In genomic region chr10:56296626-56297025, GRCh38 we compare ENCODE assay signal across 23 cellular contexts.
"Had no signal": no experiment of that assay in that cellular context is flagged by ENCODE, and none has a peak within 500 bp of the region (broad histone marks: within the 10 kb centered on the region; RNA-seq: fewer than 3 reads in every experiment).

No MANE protein-coding gene starts in this region.

- H3K9me3 ChIP-seq: adrenal gland, SK-N-SH had no signal

- H3K27ac ChIP-seq: adrenal gland, VCaP had no signal

- H3K9me3 Mint-ChIP-seq: activated naive CD8-positive, alpha-beta T cell treated with anti-CD3 and anti-CD28 coated beads, Interleukin-2, amount 10 ng/mL, durations not matched to agents 7 days and 5 days had no signal

- H3K4me1 Mint-ChIP-seq: activated CD4-positive, alpha-beta memory T cell treated with anti-CD3 and anti-CD28 coated beads, Interleukin-2, amount 10 ng/mL, durations not matched to agents 7 days and 5 days; activated CD4-positive, alpha-beta T cell treated with anti-CD3 and anti-CD28 coated beads for 36 hours; activated naive CD4-positive, alpha-beta T cell treated with anti-CD3 and anti-CD28 coated beads, Interleukin-2, amount 10 ng/mL, durations not matched to agents 7 days and 5 days; activated naive CD8-positive, alpha-beta T cell treated with anti-CD3 and anti-CD28 coated beads, Interleukin-2, amount 10 ng/mL, durations not matched to agents 7 days and 5 days had no signal

- H3K36me3 ChIP-seq: adrenal gland had no signal

- H3K27me3 ChIP-seq: adrenal gland had no signal

- H3K4me3 Mint-ChIP-seq: activated CD4-positive, alpha-beta memory T cell treated with anti-CD3 and anti-CD28 coated beads, Interleukin-2, amount 10 ng/mL, durations not matched to agents 7 days and 5 days; activated CD4-positive, alpha-beta T cell treated with anti-CD3 and anti-CD28 coated beads for 36 hours; activated naive CD4-positive, alpha-beta T cell treated with anti-CD3 and anti-CD28 coated beads, Interleukin-2, amount 10 ng/mL, durations not matched to agents 7 days and 5 days; activated naive CD8-positive, alpha-beta T cell treated with anti-CD3 and anti-CD28 coated beads, Interleukin-2, amount 10 ng/mL, durations not matched to agents 7 days and 5 days; activated T-cell treated with anti-CD3 and anti-CD28 coated beads, Interleukin-2, amount 50 U/mL, for 72 hours had no signal

- H3K4me1 ChIP-seq: adrenal gland had no signal

- DNase-seq: activated CD4-positive, alpha-beta memory T cell treated with anti-CD3 and anti-CD28 coated beads, Interleukin-2, amount 10 ng/mL, durations not matched to agents 7 days and 5 days; activated CD4-positive, alpha-beta T cell treated with anti-CD3 and anti-CD28 coated beads for 36 hours; activated CD4-positive, alpha-beta T cell treated with anti-CD3 and anti-CD28 coated beads, Interleukin-2, amount 50 U/mL, for 1 hour; activated gamma-delta T cell treated with Interleukin-2 at 50 U/mL for 16 hours; activated naive CD4-positive, alpha-beta T cell treated with anti-CD3 and anti-CD28 coated beads, Interleukin-2, amount 10 ng/mL, durations not matched to agents 7 days and 5 days; activated naive CD8-positive, alpha-beta T cell treated with anti-CD3 and anti-CD28 coated beads, Interleukin-2, amount 10 ng/mL, durations not matched to agents 7 days and 5 days; activated T-cell treated with anti-CD3 and anti-CD28 coated beads for 4 hours; activated T-cell treated with anti-CD3 and anti-CD28 coated beads, Interleukin-2, amount 50 U/mL, for 72 hours; adrenal gland; anterior cingulate cortex; cerebellar nuclear complex; MM.1S; NCI-H1105 treated with DMSO at 0.1 percent for 48 hours; NCI-H1436 treated with DMSO at 0.1 percent for 48 hours; NCI-H187; NCI-H2081; NCI-H510A treated with DMSO at 0.1 percent for 48 hours; PC-3; SHP77 treated with DMSO at 0.1 percent for 48 hours; SK-N-SH; T-helper 1 cell had no signal

- H3K4me3 ChIP-seq: adrenal gland had no signal

- ATAC-seq: activated CD4-positive, alpha-beta T cell treated with anti-CD3 and anti-CD28 coated beads for 36 hours; activated T-cell treated with anti-CD3 and anti-CD28 coated beads, Interleukin-2, amount 50 U/mL, for 72 hours; PC-3 had no signal

- H3K27me3 Mint-ChIP-seq: activated CD4-positive, alpha-beta memory T cell treated with anti-CD3 and anti-CD28 coated beads, Interleukin-2, amount 10 ng/mL, durations not matched to agents 7 days and 5 days; activated CD4-positive, alpha-beta T cell treated with anti-CD3 and anti-CD28 coated beads for 36 hours; activated naive CD4-positive, alpha-beta T cell treated with anti-CD3 and anti-CD28 coated beads, Interleukin-2, amount 10 ng/mL, durations not matched to agents 7 days and 5 days; activated naive CD8-positive, alpha-beta T cell treated with anti-CD3 and anti-CD28 coated beads, Interleukin-2, amount 10 ng/mL, durations not matched to agents 7 days and 5 days had no signal

- H3K27ac Mint-ChIP-seq: activated CD4-positive, alpha-beta memory T cell treated with anti-CD3 and anti-CD28 coated beads, Interleukin-2, amount 10 ng/mL, durations not matched to agents 7 days and 5 days; activated CD4-positive, alpha-beta T cell treated with anti-CD3 and anti-CD28 coated beads for 36 hours; activated naive CD4-positive, alpha-beta T cell treated with anti-CD3 and anti-CD28 coated beads, Interleukin-2, amount 10 ng/mL, durations not matched to agents 7 days and 5 days; activated naive CD8-positive, alpha-beta T cell treated with anti-CD3 and anti-CD28 coated beads, Interleukin-2, amount 10 ng/mL, durations not matched to agents 7 days and 5 days; activated T-cell treated with anti-CD3 and anti-CD28 coated beads, Interleukin-2, amount 50 U/mL, for 72 hours; activated T-helper 2 cell treated with anti-CD3 and anti-CD28 coated beads, Interferon-gamma antibody, Interleukin-2, Interleukin-4, amounts not matched to agents 10 μg/mL and 5 μg/mL and 100 μg/mL, durations not matched to agents 14 hours and 24 hours and 36 hours had no signal

- H3K36me3 Mint-ChIP-seq: activated naive CD4-positive, alpha-beta T cell treated with anti-CD3 and anti-CD28 coated beads, Interleukin-2, amount 10 ng/mL, durations not matched to agents 7 days and 5 days; activated naive CD8-positive, alpha-beta T cell treated with anti-CD3 and anti-CD28 coated beads, Interleukin-2, amount 10 ng/mL, durations not matched to agents 7 days and 5 days had no signal
